20 cellular contexts compared by ENCODE assay signal in the genomic region with DNA sequence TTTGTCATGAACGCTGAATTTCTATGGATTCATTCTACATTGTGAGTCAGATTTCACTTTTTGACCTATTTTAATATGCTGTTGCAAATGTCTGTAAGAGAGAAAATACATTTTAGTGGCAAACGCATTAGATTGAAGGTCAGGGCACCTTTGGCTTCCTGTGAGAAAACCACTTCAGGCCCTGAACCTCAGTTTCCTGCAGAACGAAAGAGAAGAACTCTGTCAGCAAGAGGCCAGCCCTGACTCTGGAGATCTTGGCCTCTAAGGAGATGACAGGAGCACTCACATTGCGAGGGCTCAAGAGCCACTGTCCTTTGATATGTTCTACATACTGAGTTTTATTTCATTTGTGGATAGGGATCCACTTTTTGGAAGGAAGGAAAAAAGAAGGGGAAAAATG.
DNase-seq lines count a peak whose midpoint lies in the region; ATAC-seq and TF ChIP-seq lines count a peak whose summit lies in the region.
"Had no signal": no experiment of that assay in that cellular context is flagged by ENCODE, and none has a peak within 500 bp of the region (broad histone marks: within the 10 kb centered on the region; RNA-seq: fewer than 3 reads in every experiment).

No MANE protein-coding gene starts in this region.

- H3K36me3 ChIP-seq in spleen (peaks cover 0 to 100% (median 79%) of the 10 kb centered on the region in 6 donors), MG63 (no peaks in the 10 kb centered on the region)

- H3K27me3 ChIP-seq in spleen (replicated peaks in 1 of 7) (no peaks in the 10 kb centered on the region), MG63 (no peaks in the 10 kb centered on the region)
- H3K27me3 ChIP-seq: right atrium auricular region, upper lobe of right lung had no signal

- H3K27ac ChIP-seq in spleen = peak overlapping the region; percentile 32 to 78 (median 69)
- H3K27ac ChIP-seq: right atrium auricular region, upper lobe of right lung had no signal

- H3K27me3 Mint-ChIP-seq in activated CD4-positive, alpha-beta T cell treated with anti-CD3 and anti-CD28 coated beads, Interleukin-2, amount 10 ng/mL, durations not matched to agents 7 days and 5 days = no peaks in the 10 kb centered on the region
- no peaks in the 10 kb centered on the region for H3K27me3 Mint-ChIP-seq in T-helper 17 cell
- no peaks in the 10 kb centered on the region for H3K27me3 Mint-ChIP-seq in chondrocyte (ENCODE audit: low read depth)

- CTCF ChIA-PET in activated CD4-positive, alpha-beta T cell treated with anti-CD3 and anti-CD28 coated beads, Interleukin-2, amount 10 ng/mL, durations not matched to agents 7 days and 5 days (lab: Charles Lee) = no interaction called here

- no peak for TF ChIP-seq POLR2A in spleen (IDR thresholded peaks at IDR 0.05)

- peak overlapping the region; percentile 26 for H3K4me3 Mint-ChIP-seq in activated CD4-positive, alpha-beta T cell treated with anti-CD3 and anti-CD28 coated beads, Interleukin-2, amount 10 ng/mL, durations not matched to agents 7 days and 5 days
- H3K4me3 Mint-ChIP-seq in T-helper 17 cell (peak overlapping the region; percentile 49), chondrocyte (ENCODE audit: unreplicated experiment) (no peak overlapping the region)
- H3K4me3 Mint-ChIP-seq: brain had no signal

- intact Hi-C loops in spleen (cut with DNase I; ENCODE audit: low total_unique reads) = no loop called here

- TF ChIP-seq CTCF in chondrocyte (IDR thresholded peaks at IDR 0.05) (no peak), spleen (IDR thresholded peaks at IDR 0.05 in 8 of 11, conservative IDR thresholded peaks at IDR 0.05 in 3 of 11) (no peak)

- H3K9me3 ChIP-seq in T-helper 17 cell (ENCODE audit: control insufficient read depth, low read length, poor library complexity, severe bottlenecking) = no peaks in the 10 kb centered on the region
- no peaks in the 10 kb centered on the region for H3K9me3 ChIP-seq in spleen
- no peaks in the 10 kb centered on the region for H3K9me3 ChIP-seq in MG63
- H3K9me3 ChIP-seq: right atrium auricular region, upper lobe of right lung had no signal

- H3K4me1 ChIP-seq in spleen = peaks cover 14 to 91% (median 60%) of the 10 kb centered on the region in 6 donors
- H3K4me1 ChIP-seq: right atrium auricular region had no signal

- 40 to 49% (median 44%) methylated on average over 4 of the region's 4 CpGs for WGBS in spleen, 5 donors

- POLR2A ChIA-PET in activated CD4-positive, alpha-beta T cell treated with anti-CD3 and anti-CD28 coated beads, Interleukin-2, amount 10 ng/mL, durations not matched to agents 7 days and 5 days (lab: Charles Lee) = no interaction called here

- ATAC-seq in T-helper 17 cell = no peak
- ATAC-seq: upper lobe of right lung had no signal

- H3K27ac Mint-ChIP-seq in activated CD4-positive, alpha-beta T cell treated with anti-CD3 and anti-CD28 coated beads, Interleukin-2, amount 10 ng/mL, durations not matched to agents 7 days and 5 days = peak overlapping the region; percentile 21
- peak overlapping the region; percentile 82 for H3K27ac Mint-ChIP-seq in T-helper 17 cell
- peak overlapping the region; percentile 42 for H3K27ac Mint-ChIP-seq in chondrocyte (ENCODE audit: unreplicated experiment)

- H3K4me1 Mint-ChIP-seq in activated CD4-positive, alpha-beta T cell treated with anti-CD3 and anti-CD28 coated beads, Interleukin-2, amount 10 ng/mL, durations not matched to agents 7 days and 5 days = peaks cover 31% of the 10 kb centered on the region
- H3K4me1 Mint-ChIP-seq in T-helper 17 cell = peaks cover 44% of the 10 kb centered on the region
- peaks cover 20% of the 10 kb centered on the region for H3K4me1 Mint-ChIP-seq in chondrocyte (ENCODE audit: low read depth)

- H3K36me3 Mint-ChIP-seq in activated CD4-positive, alpha-beta T cell treated with anti-CD3 and anti-CD28 coated beads, Interleukin-2, amount 10 ng/mL, durations not matched to agents 7 days and 5 days (ENCODE audit: low read depth) = peaks cover 71% of the 10 kb centered on the region
- H3K36me3 Mint-ChIP-seq in T-helper 17 cell (ENCODE audit: low read depth) (peaks cover 15% of the 10 kb centered on the region), chondrocyte (ENCODE audit: low read depth) (peaks cover 15% of the 10 kb centered on the region)
- H3K36me3 Mint-ChIP-seq: brain had no signal

- H3K4me3 ChIP-seq in spleen = no peak overlapping the region
- no peak overlapping the region for H3K4me3 ChIP-seq in MG63
- H3K4me3 ChIP-seq: right atrium auricular region, upper lobe of right lung had no signal

- DNase-seq in activated CD4-positive, alpha-beta T cell treated with anti-CD3 and anti-CD28 coated beads, Interleukin-2, amount 10 ng/mL, durations not matched to agents 7 days and 5 days = no peak
- DNase-seq in activated CD4-positive, alpha-beta T cell treated with anti-CD3 and anti-CD28 coated beads for 48 hours = no peak
- DNase-seq in T-helper 17 cell (no peak), chondrocyte (ENCODE audit: low spot score) (no peak), spleen (no peak), NAMALWA (ENCODE audit: low spot score) (no peak), MG63 (no peak)
- DNase-seq in stimulated activated CD4-positive, alpha-beta T cell treated with anti-CD3 and anti-CD28 coated beads, Interleukin-4, amount 100 ng/mL, for 4 hours = no peak
- DNase-seq: ACHN; activated naive CD4-positive, alpha-beta T cell treated with Interleukin-2 at 50 U/mL for 16 hours; cortex of kidney; midbrain; NCI-H1694 treated with DMSO at 0.1 percent for 48 hours; NCI-H446; occipital lobe; stimulated activated CD4-positive, alpha-beta T cell treated with anti-CD3 and anti-CD28 coated beads, Interleukin-15, amount 100 ng/mL, for 24 hours; SW 1271; upper lobe of right lung had no signal

- H3K9me3 Mint-ChIP-seq in activated CD4-positive, alpha-beta T cell treated with anti-CD3 and anti-CD28 coated beads, Interleukin-2, amount 10 ng/mL, durations not matched to agents 7 days and 5 days = no peaks in the 10 kb centered on the region
- no peaks in the 10 kb centered on the region for H3K9me3 Mint-ChIP-seq in chondrocyte (ENCODE audit: low read depth)

Comparison
In these comparisons a context has a peak if more than half of its experiments do, and no peak if none do; other contexts are left out.
1. H3K27ac Mint-ChIP-seq: peak in every context shown above with its lines; median percentile 82 in T-helper 17 cell; 42 in chondrocyte; 21 in activated CD4-positive, alpha-beta T cell treated with anti-CD3 and anti-CD28 coated beads, Interleukin-2, amount 10 ng/mL, durations not matched to agents 7 days and 5 days.